ENCODE assay signal across 1 cellular context in genomic region chrX:110315541-110315940, GRCh38.
TF ChIP-seq lines count a peak whose summit lies in the region.

No MANE protein-coding gene starts in this region.

TF ChIP-seq in SK-N-SH treated with all-trans-retinoic acid at 6 μM for 48 hours, 23 proteins besides CTCF, POLR2A, EP300 and RAD21 (continued from another document):
- TF ChIP-seq PATZ1 (CRISPR knock-in tag; IDR thresholded peaks at IDR 0.05; ENCODE audit: borderline replicate concordance) (no peak), ZNF8 (CRISPR knock-in tag; IDR thresholded peaks at IDR 0.05) (no peak), ZFP30 (CRISPR knock-in tag; IDR thresholded peaks at IDR 0.05) (no peak), TOX (CRISPR knock-in tag; IDR thresholded peaks at IDR 0.05; ENCODE audit: borderline replicate concordance) (no peak), POU6F1 (CRISPR knock-in tag; IDR thresholded peaks at IDR 0.05; ENCODE audit: borderline replicate concordance, low read depth) (no peak)
